Comparison of ENCODE assay signal across 1 cellular context in genomic region chrX:153928846-153929245, GRCh38.
TF ChIP-seq lines count a peak whose summit lies in the region.

No MANE protein-coding gene starts in this region.

TF ChIP-seq in HepG2, 621 proteins besides CTCF, POLR2A, EP300 and RAD21:
- TF ChIP-seq ATF1 (CRISPR knock-in tag; IDR thresholded peaks at IDR 0.05) (no peak), RBM39 (IDR thresholded peaks at IDR 0.05; ENCODE audit: low read depth, low read length, poor library complexity, severe bottlenecking) (no peak), TAF1 (CRISPR knock-in tag; IDR thresholded peaks at IDR 0.05) (no peak), MBD4 (IDR thresholded peaks at IDR 0.05; ENCODE audit: borderline replicate concordance, low read length) (no peak), ZNF841 (CRISPR knock-in tag; IDR thresholded peaks at IDR 0.05; ENCODE audit: borderline replicate concordance) (no peak), MED13 (CRISPR knock-in tag; IDR thresholded peaks at IDR 0.05) (no peak), ZNF597 (CRISPR knock-in tag; IDR thresholded peaks at IDR 0.05) (no peak), PATZ1 (CRISPR knock-in tag; IDR thresholded peaks at IDR 0.05) (no peak), SOX6 (IDR thresholded peaks at IDR 0.05) (no peak), SOX6 (CRISPR knock-in tag; IDR thresholded peaks at IDR 0.05) (no peak), SUZ12 (IDR thresholded peaks at IDR 0.05; ENCODE audit: low read depth, low read length) (no peak), HHEX (CRISPR knock-in tag; IDR thresholded peaks at IDR 0.05) (no peak), ZNF777 (CRISPR knock-in tag; IDR thresholded peaks at IDR 0.05) (no peak)
- TF ChIP-seq, protein P1, sequence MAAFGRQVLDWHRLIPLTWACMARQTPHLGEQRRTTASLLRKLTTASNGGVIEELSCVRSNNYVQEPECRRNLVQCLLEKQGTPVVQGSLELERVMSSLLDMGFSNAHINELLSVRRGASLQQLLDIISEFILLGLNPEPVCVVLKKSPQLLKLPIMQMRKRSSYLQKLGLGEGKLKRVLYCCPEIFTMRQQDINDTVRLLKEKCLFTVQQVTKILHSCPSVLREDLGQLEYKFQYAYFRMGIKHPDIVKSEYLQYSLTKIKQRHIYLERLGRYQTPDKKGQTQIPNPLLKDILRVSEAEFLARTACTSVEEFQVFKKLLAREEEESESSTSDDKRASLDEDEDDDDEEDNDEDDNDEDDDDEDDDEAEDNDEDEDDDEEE (CRISPR knock-in tag; IDR thresholded peaks at IDR 0.05), result no peak
- TF ChIP-seq, protein P2, sequence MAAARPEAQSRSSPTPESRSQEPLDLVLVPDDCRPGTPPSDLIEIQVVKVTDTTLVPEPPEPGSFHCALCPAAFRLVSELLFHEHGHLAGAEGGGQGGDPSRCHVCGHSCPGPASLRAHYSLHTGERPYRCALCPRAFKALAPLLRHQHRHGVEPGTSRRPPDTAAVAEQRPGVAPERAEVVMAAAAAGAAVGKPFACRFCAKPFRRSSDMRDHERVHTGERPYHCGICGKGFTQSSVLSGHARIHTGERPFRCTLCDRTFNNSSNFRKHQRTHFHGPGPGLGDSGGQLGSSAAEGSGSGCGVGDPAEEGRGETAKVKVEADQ (CRISPR knock-in tag; IDR thresholded peaks at IDR 0.05; ENCODE audit: borderline replicate concordance), result no peak
